Comparison of ENCODE assay signal across 8 cellular contexts in genomic region chr2:231925303-231926179, GRCh38. TPM values are rescaled to one million over a fixed set of nuclear protein-coding genes. Genes with fewer than 3 reads are reported as not detected.
A peak's percentile ranks its signal among the peaks of the same experiment; 100 is the strongest.
DNase-seq lines count a peak whose midpoint lies in the region; ATAC-seq and TF ChIP-seq lines count a peak whose summit lies in the region.

No MANE protein-coding gene starts in this region.

- peak; percentile 61 for DNase-seq in AG09309 (ENCODE audit: low read depth)
- peak; percentile 29 for DNase-seq in NCI-H146 treated with DMSO at 0.1 percent for 48 hours (lab: John Stamatoyannopoulos, UW; ENCODE audit: unreplicated experiment)
- DNase-seq in activated B cell treated with CpG ODN at 0.5 μM for 24 hours: peak; percentile 71
- DNase-seq in cardiac fibroblast (ENCODE audit: low read depth in 2 of 2): peak; percentile 88 to 91
- peak; percentile 61 to 69 (median 68) for DNase-seq in immature natural killer cell

- no peaks in the 10 kb centered on the region for H3K36me3 Mint-ChIP-seq in activated B cell treated with CpG ODN at 0.5 μM for 24 hours (ENCODE audit: low read depth)
- no peaks in the 10 kb centered on the region for H3K36me3 Mint-ChIP-seq in immature natural killer cell

- CTCF ChIA-PET in activated B cell treated with CpG ODN at 0.5 μM for 24 hours (lab: Charles Lee): interaction anchor here (0.9 to 3.1 kb wide), 8 partner anchors 9 to 514 kb away, joined by 3 to 18 read pairs (median 4); no protein-coding TSS in a partner anchor

- H3K4me3 Mint-ChIP-seq in activated B cell treated with CpG ODN at 0.5 μM for 24 hours: peak overlapping the region; percentile 65
- peak overlapping the region in 1 of 5 donors; percentile 40 for H3K4me3 Mint-ChIP-seq in immature natural killer cell

- POLR2A ChIA-PET in activated B cell treated with CpG ODN at 0.5 μM for 24 hours (lab: Charles Lee): no interaction called here

- no peak overlapping the region for H3K27ac ChIP-seq in skin epidermis

- peak overlapping the region; percentile 41 for H3K4me3 ChIP-seq in AG09309 (ENCODE audit: control insufficient read depth, low read depth, low read length)
- peak overlapping the region; percentile 23 to 47 for H3K4me3 ChIP-seq in cardiac fibroblast (replicated peaks in 1 of 2; ENCODE audit: low read depth in 2 of 2, low read length in 2 of 2)
- H3K4me3 ChIP-seq in skin epidermis: peak overlapping the region; percentile 11 to 49 (median 29)

- TF ChIP-seq CTCF in AG09309 (IDR thresholded peaks at IDR 0.05; ENCODE audit: control insufficient read depth, insufficient read depth, low read depth, low read length, missing control alignments) (peak; percentile 66), activated B cell treated with CpG ODN at 0.5 μM for 24 hours (IDR thresholded peaks at IDR 0.05) (no peak), cardiac fibroblast (IDR thresholded peaks at IDR 0.05; ENCODE audit: low read depth, low read length) (peak; percentile 62)

- H3K27me3 Mint-ChIP-seq in activated B cell treated with CpG ODN at 0.5 μM for 24 hours (peaks cover 47% of the 10 kb centered on the region), immature natural killer cell (ENCODE audit: low read depth in 3 of 3) (peaks cover 4 to 33% (median 8%) of the 10 kb centered on the region in 3 donors)

- H3K4me1 Mint-ChIP-seq in activated B cell treated with CpG ODN at 0.5 μM for 24 hours (peaks cover 13% of the 10 kb centered on the region), immature natural killer cell (peaks cover 0 to 13% of the 10 kb centered on the region in 2 donors)

- H3K27ac Mint-ChIP-seq in activated B cell treated with CpG ODN at 0.5 μM for 24 hours (no peak overlapping the region), immature natural killer cell (no peak overlapping the region)

- peak; percentile 50 for ATAC-seq in GM19351 (IDR thresholded peaks at IDR 0.05; ENCODE audit: unreplicated experiment)
- ATAC-seq in activated B cell treated with CpG ODN at 0.5 μM for 24 hours (ENCODE audit: low read depth): peak; percentile 70
- ATAC-seq in GM21526 (IDR thresholded peaks at IDR 0.05; ENCODE audit: low FRiP score, unreplicated experiment): no peak

- intact Hi-C loops in activated B cell treated with CpG ODN at 0.5 μM for 24 hours (cut with micrococcal nuclease): loop anchor here (1.0 to 5.0 kb wide), 4 partner anchors 37 to 515 kb away; partner anchors contain the start of gene DIS3L2

- H3K9me3 Mint-ChIP-seq in activated B cell treated with CpG ODN at 0.5 μM for 24 hours: no peaks in the 10 kb centered on the region
- H3K9me3 Mint-ChIP-seq in immature natural killer cell: no peaks in the 10 kb centered on the region

RNA-seq across cellular contexts. Expression of gene NPPC, which starts 0.7 kb away (rescaled TPM):
- not detected in 2 replicates for total RNA-seq in activated B cell treated with CpG ODN at 0.5 μM for 24 hours
- polyA plus RNA-seq in immature natural killer cell: under 1 TPM in 1 of 3 donors, not detected in 2; 0.33 TPM

RNA-seq across cellular contexts. Expression of gene DIS3L2, which starts 36.0 kb away (rescaled TPM):
- 59.9 and 65.9 TPM in 2 replicates for total RNA-seq in activated B cell treated with CpG ODN at 0.5 μM for 24 hours
- polyA plus RNA-seq in immature natural killer cell: 10 to 100 TPM in 1 of 3 donors, 1 to 10 TPM in 2; 7.6 to 22.5 (median 8.1) TPM

Comparison
In these comparisons a context has a peak if more than half of its experiments do, and no peak if none do; other contexts are left out.
1. DNase-seq: peak in every context shown above with its lines; median percentile 90 in cardiac fibroblast; 71 in activated B cell treated with CpG ODN at 0.5 μM for 24 hours; 68 in immature natural killer cell; 61 in AG09309; 29 in NCI-H146 treated with DMSO at 0.1 percent for 48 hours.